Comparison of ENCODE assay signal across 8 cellular contexts in the genomic region with DNA sequence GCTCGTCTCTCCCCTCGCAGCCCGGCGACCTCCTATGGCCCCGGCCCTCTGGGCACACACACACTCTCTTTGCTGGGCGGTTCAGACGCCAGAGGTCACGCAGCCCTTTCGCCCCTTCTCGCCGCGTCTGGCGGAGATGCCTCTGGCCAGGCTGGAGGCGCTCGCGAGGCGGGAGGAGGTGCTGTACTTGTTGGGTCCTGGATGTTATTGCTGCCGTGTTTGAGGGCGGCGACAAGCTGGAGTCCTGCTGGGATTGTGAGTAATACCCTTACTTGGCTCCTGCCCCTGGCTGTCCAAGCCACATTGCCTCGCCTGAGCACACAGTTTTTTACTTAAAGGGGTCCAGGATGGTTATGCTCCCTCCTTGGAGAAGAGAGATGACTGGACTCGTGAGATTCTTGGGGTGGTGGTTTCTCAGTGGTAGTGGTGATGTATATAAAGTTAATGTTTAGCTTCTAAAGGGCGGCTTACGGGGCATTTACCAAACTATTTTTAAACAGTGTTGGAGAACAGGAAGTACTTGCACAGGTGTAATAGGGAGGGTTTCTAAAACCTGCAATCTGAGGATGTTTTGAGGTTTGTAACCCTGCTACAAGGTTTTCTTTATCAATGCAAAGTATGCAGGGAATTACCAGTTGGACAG.
DNase-seq lines count a peak whose midpoint lies in the region; ATAC-seq and TF ChIP-seq lines count a peak whose summit lies in the region.

No MANE protein-coding gene starts in this region.

- H3K36me3 Mint-ChIP-seq in dendritic cell treated with granulocyte-macrophage colony-stimulating factor and Interleukin-4, amounts not matched to agents 40 ng/mL and 50 ng/mL, for 4 days (ENCODE audit: low read depth) = peaks cover 14% of the 10 kb centered on the region

- TF ChIP-seq CTCF in AG04449 (IDR thresholded peaks at IDR 0.05; ENCODE audit: insufficient read depth, low read length, missing control alignments) = peak; percentile 66

- peak overlapping the region; percentile 91 for H3K4me3 ChIP-seq in AG04449 (ENCODE audit: low read depth, low read length)

- CTCF ChIA-PET in AG04449 (lab: Yijun Ruan, JAX) = interaction anchor here (0.8 to 3.9 kb wide), 14 partner anchors 9 to 179 kb away, joined by 3 to 27 read pairs (median 4); no protein-coding TSS in a partner anchor

- peaks cover 43% of the 10 kb centered on the region for H3K4me1 Mint-ChIP-seq in dendritic cell treated with granulocyte-macrophage colony-stimulating factor and Interleukin-4, amounts not matched to agents 40 ng/mL and 50 ng/mL, for 4 days (ENCODE audit: low read depth)

- DNase-seq in AG04449 (ENCODE audit: low read depth, low spot score) (peak; percentile 59), NCI-H345 treated with DMSO at 0.1 percent for 48 hours (lab: John Stamatoyannopoulos, UW; ENCODE audit: unreplicated experiment) (peak; percentile 35), left kidney (ENCODE audit: low read depth, low spot score) (peak; percentile 94)
- DNase-seq in activated CD4-positive, alpha-beta T cell treated with anti-CD3 and anti-CD28 coated beads for 24 hours (ENCODE audit: low read depth in 2 of 2) = peak; percentile 38 to 55
- DNase-seq in stimulated activated CD4-positive, alpha-beta T cell treated with anti-CD3 and anti-CD28 coated beads, Interleukin-2, amount 100 ng/mL, for 4 hours (ENCODE audit: low read depth) = peak; percentile 33

- intact Hi-C loops in dendritic cell treated with granulocyte-macrophage colony-stimulating factor and Interleukin-4, amounts not matched to agents 40 ng/mL and 50 ng/mL, for 4 days (cut with micrococcal nuclease) = loop anchor here (2.0 to 5.0 kb wide), 2 partner anchors 69 to 172 kb away; no protein-coding TSS in a partner anchor

- H3K27ac Mint-ChIP-seq in dendritic cell treated with granulocyte-macrophage colony-stimulating factor and Interleukin-4, amounts not matched to agents 40 ng/mL and 50 ng/mL, for 4 days = peak overlapping the region; percentile 80

- H3K27me3 Mint-ChIP-seq in dendritic cell treated with granulocyte-macrophage colony-stimulating factor and Interleukin-4, amounts not matched to agents 40 ng/mL and 50 ng/mL, for 4 days = peaks cover 21% of the 10 kb centered on the region

- peak; percentile 53 for ATAC-seq in GM18870 (IDR thresholded peaks at IDR 0.05; ENCODE audit: unreplicated experiment)
- ATAC-seq in HG03108 (IDR thresholded peaks at IDR 0.05; ENCODE audit: unreplicated experiment) = peak; percentile 49

- H3K9me3 Mint-ChIP-seq in dendritic cell treated with granulocyte-macrophage colony-stimulating factor and Interleukin-4, amounts not matched to agents 40 ng/mL and 50 ng/mL, for 4 days = no peaks in the 10 kb centered on the region

- POLR2A ChIA-PET in AG04449 (lab: Yijun Ruan, JAX) = interaction anchor here (0.7 to 1.5 kb wide), 4 partner anchors 87 to 224 kb away, joined by 3 to 12 read pairs (median 6); a partner anchor contains a TSS

- peak overlapping the region; percentile 86 for H3K4me3 Mint-ChIP-seq in dendritic cell treated with granulocyte-macrophage colony-stimulating factor and Interleukin-4, amounts not matched to agents 40 ng/mL and 50 ng/mL, for 4 days

Comparison
In these comparisons a context has a peak if more than half of its experiments do, and no peak if none do; other contexts are left out.
1. Peak in every context shown above with its lines: DNase-seq, ATAC-seq and H3K4me3 ChIP-seq.
2. DNase-seq: peak in every context shown above with its lines; median percentile 94 in left kidney; 59 in AG04449; 46 in activated CD4-positive, alpha-beta T cell treated with anti-CD3 and anti-CD28 coated beads for 24 hours; 35 in NCI-H345 treated with DMSO at 0.1 percent for 48 hours; 33 in stimulated activated CD4-positive, alpha-beta T cell treated with anti-CD3 and anti-CD28 coated beads, Interleukin-2, amount 100 ng/mL, for 4 hours.